ENCODE assay signal across 15 cellular contexts in the genomic region with DNA sequence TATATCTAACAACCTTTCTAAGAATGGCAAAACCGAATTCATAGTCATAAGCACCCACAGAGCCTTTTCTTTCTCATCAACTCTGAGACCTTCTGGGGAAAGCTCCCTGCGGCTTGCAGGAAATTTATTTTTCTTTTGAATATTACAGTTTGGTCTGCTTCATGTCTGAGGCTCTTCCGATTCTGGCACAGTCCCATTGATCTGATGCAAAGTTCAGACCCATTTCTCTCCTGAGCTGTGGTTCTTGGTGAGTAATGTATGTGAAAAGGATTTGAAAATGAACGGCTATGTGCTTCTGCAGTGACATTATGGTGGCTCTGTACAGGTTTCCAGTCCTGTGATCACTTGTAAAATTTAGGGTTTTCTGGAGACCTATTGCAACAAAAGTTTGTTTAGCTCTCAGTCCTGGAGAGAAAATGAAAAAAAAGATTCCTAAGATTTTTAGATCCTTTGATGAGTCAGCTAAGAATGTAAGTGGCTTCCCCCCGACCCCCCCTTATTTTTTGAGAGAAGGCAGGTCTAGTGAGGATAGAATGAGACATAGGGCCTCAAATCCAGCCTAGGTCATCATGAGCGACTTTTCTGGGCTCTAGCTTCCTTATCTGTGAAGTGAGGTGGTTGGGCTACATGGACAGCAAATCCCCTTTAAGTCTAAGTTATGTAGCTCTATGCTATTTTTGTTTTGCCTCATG. TPM values are rescaled to one million over a fixed set of nuclear protein-coding genes. Genes with fewer than 3 reads are reported as not detected.
A peak's percentile ranks its signal among the peaks of the same experiment; 100 is the strongest.
DNase-seq lines count a peak whose midpoint lies in the region; ATAC-seq, FAIRE-seq and TF ChIP-seq lines count a peak whose summit lies in the region.
"Had no signal": no experiment of that assay in that cellular context is flagged by ENCODE, and none has a peak within 500 bp of the region (broad histone marks: within the 10 kb centered on the region; RNA-seq: fewer than 3 reads in every experiment).

No MANE protein-coding gene starts in this region.

- H3K36me3 ChIP-seq in left ventricle myocardium inferior: no peaks in the 10 kb centered on the region
- H3K36me3 ChIP-seq in astrocyte (ENCODE audit: insufficient read depth, low read length): no peaks in the 10 kb centered on the region
- H3K36me3 ChIP-seq: gastroesophageal sphincter, right lobe of liver had no signal

- no peaks in the 10 kb centered on the region for H3K9me3 ChIP-seq in left ventricle myocardium inferior (replicated peaks)
- no peaks in the 10 kb centered on the region for H3K9me3 ChIP-seq in astrocyte (ENCODE audit: insufficient read depth, low read depth, low read length)
- H3K9me3 ChIP-seq: gastroesophageal sphincter, right lobe of liver had no signal

- peak overlapping the region; percentile 43 for H3K27ac ChIP-seq in left ventricle myocardium inferior (replicated peaks)
- peak overlapping the region; percentile 40 for H3K27ac ChIP-seq in astrocyte (ENCODE audit: low read depth, low read length)
- H3K27ac ChIP-seq: gastroesophageal sphincter, right lobe of liver had no signal

- peaks cover 3% of the 10 kb centered on the region for H3K36me3 Mint-ChIP-seq in astrocyte (ENCODE audit: low read depth, unreplicated experiment)

- H3K4me3 ChIP-seq in left ventricle myocardium inferior (no peak overlapping the region), astrocyte (ENCODE audit: insufficient read depth, low read depth, low read length) (peak overlapping the region; percentile 7)
- H3K4me3 ChIP-seq: gastroesophageal sphincter, lung, right lobe of liver had no signal

- ATAC-seq in Right ventricle myocardium inferior: no peak
- ATAC-seq: gastroesophageal sphincter, right lobe of liver had no signal

- intact Hi-C loops in left ventricle myocardium inferior (cut with micrococcal nuclease): no loop called here
- intact Hi-C loops in Right ventricle myocardium inferior (cut with DNase I): loop anchor here (5.0 to 10.0 kb wide), 3 partner anchors 55 to 282 kb away; a partner anchor contains a TSS

- H3K27ac Mint-ChIP-seq in astrocyte (ENCODE audit: unreplicated experiment): peak overlapping the region; percentile 92
- H3K27ac Mint-ChIP-seq: T-helper 1 cell treated with Interleukin-12 subunit alpha and Interleukin-12 subunit beta and Interleukin-4 antibody, amounts not matched to agents 30 μg/mL and 1 μg/mL, for 36 hours had no signal

- in situ Hi-C loops in GM13976 (cut with MboI; ENCODE audit: low sequenced_read_pairs, unreplicated experiment): no loop called here

- peaks cover 64% of the 10 kb centered on the region for H3K4me1 ChIP-seq in left ventricle myocardium inferior
- peaks cover 26% of the 10 kb centered on the region for H3K4me1 ChIP-seq in astrocyte (ENCODE audit: insufficient read depth, low read length)

- peaks cover 38% of the 10 kb centered on the region for H3K4me1 Mint-ChIP-seq in astrocyte (ENCODE audit: low read depth, unreplicated experiment)

- peaks cover 46% of the 10 kb centered on the region for H4K20me1 ChIP-seq in astrocyte (ENCODE audit: insufficient read depth, low read length)

- TF ChIP-seq CTCF in left ventricle myocardium inferior (IDR thresholded peaks at IDR 0.05; ENCODE audit: borderline replicate concordance) (no peak), astrocyte (IDR thresholded peaks at IDR 0.05; ENCODE audit: insufficient read depth, low read depth, low read length) (no peak), GM13976 (IDR thresholded peaks at IDR 0.05; ENCODE audit: borderline replicate concordance, control extremely low read depth, extremely low read depth, insufficient read depth, missing control alignments) (no peak)

- FAIRE-seq in astrocyte (lab: Jason Lieb, UNC): no peak
- no peak for FAIRE-seq in urothelium cell line (lab: Jason Lieb, UNC)
- FAIRE-seq: A204.1 had no signal

- H3K9me3 Mint-ChIP-seq in astrocyte (ENCODE audit: unreplicated experiment): no peaks in the 10 kb centered on the region
- H3K9me3 Mint-ChIP-seq: T-helper 1 cell treated with Interleukin-12 subunit alpha and Interleukin-12 subunit beta and Interleukin-4 antibody, amounts not matched to agents 30 μg/mL and 1 μg/mL, for 36 hours had no signal

- H2AFZ ChIP-seq in astrocyte (ENCODE audit: low read depth, low read length): no peak overlapping the region

- peak overlapping the region; percentile 77 for H3K4me2 ChIP-seq in astrocyte (ENCODE audit: low read length)

- DNase-seq in left ventricle myocardium inferior (no peak), Right ventricle myocardium inferior (ENCODE audit: missing footprints) (no peak), astrocyte (ENCODE audit: low read depth) (peak; percentile 74), glomerular visceral epithelial cell (ENCODE audit: extremely low spot score) (peak; percentile 61), urothelium cell line (ENCODE audit: low spot score) (peak; percentile 59), HuH-7.5 (ENCODE audit: low spot score) (no peak), GM13976 (ENCODE audit: low spot score) (no peak), nucleus accumbens (lab: John Stamatoyannopoulos, UW) (no peak)
- DNase-seq: activated CD8-positive, alpha-beta memory T cell treated with anti-CD3 and anti-CD28 coated beads, Interleukin-2, amount 50 U/mL, for 4 hours; NCI-H526; right lobe of liver had no signal

- H3K4me3 Mint-ChIP-seq in astrocyte (ENCODE audit: unreplicated experiment): peak overlapping the region; percentile 72
- H3K4me3 Mint-ChIP-seq: T-helper 1 cell treated with Interleukin-12 subunit alpha and Interleukin-12 subunit beta and Interleukin-4 antibody, amounts not matched to agents 30 μg/mL and 1 μg/mL, for 36 hours had no signal

- peak overlapping the region; percentile 48 for H3K9ac ChIP-seq in astrocyte (ENCODE audit: low read length)

- H3K79me2 ChIP-seq in astrocyte (ENCODE audit: insufficient read depth, low read length): peaks cover 86% of the 10 kb centered on the region

- H3K27me3 ChIP-seq in left ventricle myocardium inferior (ENCODE audit: low read depth): no peaks in the 10 kb centered on the region
- H3K27me3 ChIP-seq in astrocyte (ENCODE audit: insufficient read depth, low read length): no peaks in the 10 kb centered on the region
- H3K27me3 ChIP-seq: gastroesophageal sphincter, right lobe of liver had no signal

- H3K27me3 Mint-ChIP-seq in astrocyte (ENCODE audit: low read depth, unreplicated experiment): no peaks in the 10 kb centered on the region

RNA-seq across cellular contexts. Expression of a gene that starts 4.6 kb away (rescaled TPM):
- total RNA-seq in left ventricle myocardium inferior: 9.0 TPM
- total RNA-seq in Right ventricle myocardium inferior: 8.5 TPM
- total RNA-seq in astrocyte: 18.0 and 20.9 TPM in 2 replicates

Comparison
In these comparisons a context has a peak if more than half of its experiments do, and no peak if none do; other contexts are left out.
1. DNase-seq: peak in astrocyte (single experiment), glomerular visceral epithelial cell (single experiment) and urothelium cell line (single experiment); none in left ventricle myocardium inferior (single experiment), Right ventricle myocardium inferior (single experiment), HuH-7.5 (single experiment), GM13976 (single experiment) and nucleus accumbens (0 of 56).